8 cellular contexts compared by ENCODE assay signal in the genomic region with DNA sequence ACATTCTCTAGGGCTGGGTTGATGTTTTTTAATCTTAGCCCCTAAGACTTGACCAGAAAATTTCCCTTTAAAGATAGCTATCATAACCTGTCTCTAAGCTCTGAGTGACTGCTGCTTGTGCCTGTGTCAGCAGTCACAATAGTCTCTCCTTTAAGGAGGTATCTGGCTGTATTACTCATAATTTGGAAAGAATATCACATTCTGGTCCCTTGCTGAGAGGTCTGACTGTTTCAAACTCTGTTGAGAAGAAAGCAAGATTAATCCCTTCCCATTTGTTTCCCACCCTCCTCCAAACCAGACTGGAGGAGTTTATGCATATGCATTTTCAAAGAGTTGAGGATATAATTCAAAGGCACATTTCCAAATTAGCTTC. TPM values are rescaled to one million over a fixed set of nuclear protein-coding genes. Genes with fewer than 3 reads are reported as not detected.
DNase-seq lines count a peak whose midpoint lies in the region; ATAC-seq, FAIRE-seq and TF ChIP-seq lines count a peak whose summit lies in the region.

No MANE protein-coding gene starts in this region.

- H3K36me3 ChIP-seq in ES-I3 (ENCODE audit: insufficient read depth, low read length), result no peaks in the 10 kb centered on the region
- no peaks in the 10 kb centered on the region for H3K36me3 ChIP-seq in Loucy (ENCODE audit: insufficient read depth, low read length)
- no peaks in the 10 kb centered on the region for H3K36me3 ChIP-seq in endothelial cell of umbilical vein (ENCODE audit: control insufficient read depth in 2 of 2, extremely low read depth in 1 of 2, insufficient read depth in 2 of 2, low read length in 2 of 2)
- H3K36me3 ChIP-seq in ovary, result no peaks in the 10 kb centered on the region

- peak overlapping the region; percentile 79 for H3K9ac ChIP-seq in ES-I3 (ENCODE audit: low read depth, low read length)
- peak overlapping the region; percentile 62 for H3K9ac ChIP-seq in Loucy (ENCODE audit: low read depth, low read length, poor library complexity, severe bottlenecking)
- no peak overlapping the region for H3K9ac ChIP-seq in endothelial cell of umbilical vein (replicated peaks; ENCODE audit: extremely low read depth, insufficient read depth, low read length)

- no peak for ATAC-seq in HG02642 (IDR thresholded peaks at IDR 0.05; ENCODE audit: poor library complexity, unreplicated experiment)

- H3K79me2 ChIP-seq in Loucy (ENCODE audit: insufficient read depth, low read length), result no peaks in the 10 kb centered on the region
- no peaks in the 10 kb centered on the region for H3K79me2 ChIP-seq in endothelial cell of umbilical vein (ENCODE audit: control insufficient read depth, insufficient read depth, low read length)

- DNase-seq in endothelial cell of umbilical vein (ENCODE audit: low read depth, low spot score), result no peak
- DNase-seq in ovary, result no peak
- DNase-seq in HPDE6-E6E7 (ENCODE audit: extremely low spot score), result no peak
- no peak for DNase-seq in dedifferentiated amniotic fluid mesenchymal stem cell (ENCODE audit: extremely low spot score)
- no peak for DNase-seq in OCI-M2 (lab: John Stamatoyannopoulos, UW; ENCODE audit: unreplicated experiment)

- no peaks in the 10 kb centered on the region for H3K9me1 ChIP-seq in endothelial cell of umbilical vein (replicated peaks; ENCODE audit: control insufficient read depth, extremely low read depth, insufficient read depth, low read length)

- CTCF ChIA-PET in endothelial cell of umbilical vein (lab: Charles Lee), result interaction anchor here (0.6 to 2.4 kb wide), 15 partner anchors 8 to 1875 kb away, joined by 3 to 11 read pairs (median 6); no protein-coding TSS in a partner anchor

- TF ChIP-seq POLR2A in endothelial cell of umbilical vein (IDR thresholded peaks at IDR 0.05; ENCODE audit: low read depth, low read length) (no peak), ovary (IDR thresholded peaks at IDR 0.05) (no peak)

- no TSS peak for BruUV-seq in endothelial cell of umbilical vein (replicated peaks; lab: Mats Ljungman, UMichigan)

- POLR2A ChIA-PET in endothelial cell of umbilical vein (lab: Charles Lee), result no interaction called here

- dilution Hi-C loops in endothelial cell of umbilical vein (cut with MboI; ENCODE audit: extremely low pct_ligation_motif_present, low sequenced_read_pairs), result no loop called here

- TF ChIP-seq EP300 in ovary (IDR thresholded peaks at IDR 0.05), result no peak

- H3K4me2 ChIP-seq in Loucy (ENCODE audit: low read depth, low read length, poor library complexity, severe bottlenecking) (peak overlapping the region; percentile 82), endothelial cell of umbilical vein (ENCODE audit: insufficient read depth, low read length) (no peak overlapping the region)

- peak overlapping the region; percentile 97 for H2AFZ ChIP-seq in Loucy (ENCODE audit: low read length)
- peak overlapping the region; percentile 3 for H2AFZ ChIP-seq in endothelial cell of umbilical vein (ENCODE audit: low read depth, low read length)

- intact Hi-C loops in endothelial cell of umbilical vein (cut with micrococcal nuclease) (loop anchor here (1.0 kb wide), 1 partner anchor 1875 kb away; no protein-coding TSS in a partner anchor), ovary (cut with DNase I) (no loop called here)

- H3K27me3 ChIP-seq in Loucy (ENCODE audit: insufficient read depth, low read length, poor library complexity, severe bottlenecking) (no peaks in the 10 kb centered on the region), endothelial cell of umbilical vein (ENCODE audit: control insufficient read depth in 2 of 2, insufficient read depth in 2 of 2, low read length in 2 of 2) (peaks cover 4 to 15% of the 10 kb centered on the region in 2 experiments), ovary (no peaks in the 10 kb centered on the region)

- no peak for FAIRE-seq in endothelial cell of umbilical vein (lab: Jason Lieb, UNC)

- peaks cover 10% of the 10 kb centered on the region; the same call in 1 of the 2 replicates for H3K4me1 ChIP-seq in ES-I3 (ENCODE audit: insufficient read depth, low read length)
- H3K4me1 ChIP-seq in Loucy (ENCODE audit: insufficient read depth, low read length, poor library complexity, severe bottlenecking), result peaks cover 11% of the 10 kb centered on the region
- no peaks in the 10 kb centered on the region for H3K4me1 ChIP-seq in endothelial cell of umbilical vein (ENCODE audit: control insufficient read depth, extremely low read depth, insufficient read depth, low read length)
- H3K4me1 ChIP-seq in ovary (ENCODE audit: insufficient read depth), result peaks cover 3% of the 10 kb centered on the region

- H4K20me1 ChIP-seq in Loucy (ENCODE audit: insufficient read depth, low read length, poor library complexity, severe bottlenecking), result no peaks in the 10 kb centered on the region
- no peaks in the 10 kb centered on the region for H4K20me1 ChIP-seq in endothelial cell of umbilical vein (replicated peaks; ENCODE audit: control insufficient read depth, extremely low read depth, insufficient read depth, low read length)

- no peaks in the 10 kb centered on the region for H3F3A ChIP-seq in Loucy (ENCODE audit: low read depth)

- peak overlapping the region; percentile 79 for H3K4me3 ChIP-seq in Loucy (ENCODE audit: low read length, poor library complexity, severe bottlenecking)
- no peak overlapping the region for H3K4me3 ChIP-seq in endothelial cell of umbilical vein (replicated peaks in 1 of 3; ENCODE audit: insufficient read depth in 1 of 3, low read depth in 1 of 3, low read length in 3 of 3)
- H3K4me3 ChIP-seq in ovary, result peak overlapping the region; percentile 62

- TF ChIP-seq CTCF in Loucy (conservative IDR thresholded peaks at IDR 0.05; ENCODE audit: low read length), result no peak
- TF ChIP-seq CTCF in endothelial cell of umbilical vein (IDR thresholded peaks at IDR 0.05; ENCODE audit: extremely low read depth in 1 of 2, insufficient read depth in 1 of 2, low read depth in 1 of 2, low read length in 2 of 2), result no peak
- no peak for TF ChIP-seq CTCF in ovary (IDR thresholded peaks at IDR 0.05)

- no peaks in the 10 kb centered on the region for H3K9me3 ChIP-seq in ES-I3 (ENCODE audit: control insufficient read depth, insufficient read depth, low read length)
- no peaks in the 10 kb centered on the region for H3K9me3 ChIP-seq in Loucy (ENCODE audit: insufficient read depth, low read depth, low read length)
- H3K9me3 ChIP-seq in endothelial cell of umbilical vein (replicated peaks; ENCODE audit: control insufficient read depth, insufficient read depth, low read length), result no peaks in the 10 kb centered on the region
- H3K9me3 ChIP-seq in ovary, result no peaks in the 10 kb centered on the region

- H3K27ac ChIP-seq in endothelial cell of umbilical vein (ENCODE audit: insufficient read depth, low read depth, low read length) (no peak overlapping the region), ovary (peak overlapping the region in 1 of 2 donors; percentile 26)

- H3K9me2 ChIP-seq in Loucy (replicated peaks; ENCODE audit: low read depth, low read length), result no peaks in the 10 kb centered on the region

TF ChIP-seq in endothelial cell of umbilical vein, 7 proteins besides CTCF, POLR2A, EP300 and RAD21:
- no peak for TF ChIP-seq GATA2 (IDR thresholded peaks at IDR 0.05; ENCODE audit: insufficient read depth, insufficient read length, low read depth, low read length)
- no peak for TF ChIP-seq MAX (IDR thresholded peaks at IDR 0.05; ENCODE audit: insufficient read depth, insufficient read length)
- TF ChIP-seq MYC (IDR thresholded peaks at IDR 0.05; ENCODE audit: low read depth, low read length), result no peak
- TF ChIP-seq FOS (IDR thresholded peaks at IDR 0.05; ENCODE audit: borderline replicate concordance, insufficient read depth, low read length), result no peak
- TF ChIP-seq EZH2 (IDR thresholded peaks at IDR 0.05; ENCODE audit: borderline replicate concordance, low read depth, low read length, severe bottlenecking), result no peak
- no peak for TF ChIP-seq POLR2AphosphoS5 (IDR thresholded peaks at IDR 0.05; ENCODE audit: insufficient read depth, low read depth, low read length)
- TF ChIP-seq JUN (IDR thresholded peaks at IDR 0.05; ENCODE audit: borderline replicate concordance, insufficient read depth, insufficient read length, low read depth), result no peak

RNA-seq across cellular contexts. Expression of gene HTR2A, which starts 2.3 kb away (rescaled TPM):
- total RNA-seq in endothelial cell of umbilical vein, result not detected in 2 replicates
- not detected in 2 replicates for polyA plus RNA-seq in endothelial cell of umbilical vein
- not detected in 2 replicates for polyA plus RNA-seq in endothelial cell of umbilical vein (2011; cell fraction: cytosol; rRNA removed)
- polyA plus RNA-seq in endothelial cell of umbilical vein (2011; cell fraction: nucleus; rRNA removed), result not detected in 2 replicates
- not detected in 2 replicates for polyA plus RNA-seq in endothelial cell of umbilical vein (2012)
- not detected in 2 replicates for polyA minus RNA-seq in endothelial cell of umbilical vein
- not detected for polyA minus RNA-seq in endothelial cell of umbilical vein (2011; cell fraction: cytosol; rRNA and poly(A)+ RNA removed)
- polyA minus RNA-seq in endothelial cell of umbilical vein (2011; cell fraction: nucleus; rRNA and poly(A)+ RNA removed), result not detected in 2 replicates
- total RNA-seq in ovary, result under 1 TPM in 6 of 7 donors, not detected in 1; 0.05 to 0.69 (median 0.14) TPM
- under 1 TPM; 0.42 to 0.88 TPM for polyA plus RNA-seq in ovary

Comparison
In these comparisons a context has a peak if more than half of its experiments do, and no peak if none do; other contexts are left out.
1. H3K4me3 ChIP-seq: peak in Loucy (single experiment) and ovary (single experiment); none in endothelial cell of umbilical vein (0 of 3).